16 cellular contexts compared by ENCODE assay signal in genomic region chr7:101179780-101180755, GRCh38. TPM values are rescaled to one million over a fixed set of nuclear protein-coding genes. Genes with fewer than 3 reads are reported as not detected.
DNase-seq lines count a peak whose midpoint lies in the region; ATAC-seq and TF ChIP-seq lines count a peak whose summit lies in the region.
"Had no signal": no experiment of that assay in that cellular context is flagged by ENCODE, and none has a peak within 500 bp of the region (broad histone marks: within the 10 kb centered on the region; RNA-seq: fewer than 3 reads in every experiment).

Gene NAT16 (minus strand): TSS chr7:101180293. CDS start chr7:101174807, 5,486 bp downstream.

- H3K9me3 Mint-ChIP-seq in activated naive CD8-positive, alpha-beta T cell treated with anti-CD3 and anti-CD28 coated beads for 36 hours, result no peaks in the 10 kb centered on the region
- no peaks in the 10 kb centered on the region for H3K9me3 Mint-ChIP-seq in memory B cell

- no peak for DNase-seq in left ventricle myocardium inferior
- DNase-seq in Right ventricle myocardium inferior (ENCODE audit: missing footprints), result no peak
- no peak for DNase-seq in activated naive CD8-positive, alpha-beta T cell treated with anti-CD3 and anti-CD28 coated beads for 36 hours
- no peak for DNase-seq in memory B cell (ENCODE audit: low spot score in 2 of 2)
- no peak for DNase-seq in stimulated activated CD4-positive, alpha-beta T cell treated with anti-CD3 and anti-CD28 coated beads, Interleukin-4, amount 100 ng/mL, for 4 hours
- no peak for DNase-seq in tibial nerve (ENCODE audit: low spot score in 2 of 2)
- DNase-seq in mesenteric fat pad (ENCODE audit: low spot score), result no peak
- DNase-seq: activated CD4-positive, CD25-positive, alpha-beta regulatory T cell treated with anti-CD3 and anti-CD28 coated beads, Interleukin-2, amount 50 U/mL, for 72 hours; activated effector memory CD4-positive, alpha-beta T cell treated with anti-CD3 and anti-CD28 coated beads, Interleukin-2, amount 50 U/mL, for 16 hours; KG1; lower lobe of right lung; NCI-H446 treated with DMSO at 0.1 percent for 48 hours; SIG-M5; thyroid gland had no signal

- H3K9me3 ChIP-seq in left ventricle myocardium inferior (replicated peaks) (no peaks in the 10 kb centered on the region), tibial nerve (no peaks in the 10 kb centered on the region)
- H3K9me3 ChIP-seq: lower lobe of right lung, right atrium auricular region, thyroid gland had no signal

- peak within 1 kb of the TSS; percentile 14 for H3K4me3 Mint-ChIP-seq in activated naive CD8-positive, alpha-beta T cell treated with anti-CD3 and anti-CD28 coated beads for 36 hours
- H3K4me3 Mint-ChIP-seq in memory B cell, result peak within 1 kb of the TSS; percentile 42

- H3K27ac Mint-ChIP-seq in activated naive CD8-positive, alpha-beta T cell treated with anti-CD3 and anti-CD28 coated beads for 36 hours, result no peak within 1 kb of the TSS
- H3K27ac Mint-ChIP-seq in memory B cell, result no peak within 1 kb of the TSS

- TF ChIP-seq POLR2A in tibial nerve (IDR thresholded peaks at IDR 0.05), result no peak

- TF ChIP-seq CTCF in left ventricle myocardium inferior (IDR thresholded peaks at IDR 0.05; ENCODE audit: borderline replicate concordance) (no peak), tibial nerve (IDR thresholded peaks at IDR 0.05) (no peak)

- H3K4me1 ChIP-seq in left ventricle myocardium inferior, result peaks cover 16% of the 10 kb centered on the region
- H3K4me1 ChIP-seq in tibial nerve, result peaks cover 0 to 18% (median 6%) of the 10 kb centered on the region in 4 donors

- intact Hi-C loops in left ventricle myocardium inferior (cut with micrococcal nuclease) (no loop called here), Right ventricle myocardium inferior (cut with DNase I) (no loop called here)

- no peak for TF ChIP-seq EP300 in tibial nerve (IDR thresholded peaks at IDR 0.05)

- ATAC-seq in Right ventricle myocardium inferior (no peak), memory B cell (ENCODE audit: low read depth) (no peak), HG02678 (IDR thresholded peaks at IDR 0.05; ENCODE audit: unreplicated experiment) (no peak)
- ATAC-seq: lower lobe of right lung had no signal

- peaks cover 6% of the 10 kb centered on the region for H3K4me1 Mint-ChIP-seq in activated naive CD8-positive, alpha-beta T cell treated with anti-CD3 and anti-CD28 coated beads for 36 hours
- H3K4me1 Mint-ChIP-seq in memory B cell, result peaks cover 9% of the 10 kb centered on the region

- H3K27ac ChIP-seq in left ventricle myocardium inferior (replicated peaks) (no peak within 1 kb of the TSS), tibial nerve (no peak within 1 kb of the TSS)
- H3K27ac ChIP-seq: lower lobe of right lung, right atrium auricular region, thyroid gland had no signal

- peaks cover 81% of the 10 kb centered on the region for H3K27me3 Mint-ChIP-seq in activated naive CD8-positive, alpha-beta T cell treated with anti-CD3 and anti-CD28 coated beads for 36 hours
- H3K27me3 Mint-ChIP-seq in memory B cell, result peaks cover 34% of the 10 kb centered on the region

- H3K36me3 ChIP-seq in left ventricle myocardium inferior (no peaks in the 10 kb centered on the region), tibial nerve (no peaks in the 10 kb centered on the region)
- H3K36me3 ChIP-seq: lower lobe of right lung, right atrium auricular region, thyroid gland had no signal

- H3K4me3 ChIP-seq in left ventricle myocardium inferior (peak within 1 kb of the TSS; percentile 14), tibial nerve (no peak within 1 kb of the TSS)
- H3K4me3 ChIP-seq: lower lobe of right lung, thyroid gland had no signal

- no peaks in the 10 kb centered on the region for H3K36me3 Mint-ChIP-seq in activated naive CD8-positive, alpha-beta T cell treated with anti-CD3 and anti-CD28 coated beads for 36 hours
- H3K36me3 Mint-ChIP-seq in memory B cell, result no peaks in the 10 kb centered on the region

- WGBS in tibial nerve, 2 donors, result 3 to 4% methylated on average over 31 to 48 of the region's 82 CpGs

- H3K27me3 ChIP-seq in left ventricle myocardium inferior (ENCODE audit: low read depth) (peaks cover 100% of the 10 kb centered on the region), tibial nerve (peaks cover 0 to 91% of the 10 kb centered on the region in 2 donors)

RNA-seq across cellular contexts. Expression of gene NAT16, which starts in this region (rescaled TPM):
- total RNA-seq in left ventricle myocardium inferior (not detected), Right ventricle myocardium inferior (not detected), tibial nerve (not detected), mesenteric fat pad (not detected)
- total RNA-seq in activated naive CD8-positive, alpha-beta T cell treated with anti-CD3 and anti-CD28 coated beads for 36 hours, result not detected
- total RNA-seq: lower lobe of right lung, right atrium auricular region had no signal
